In the genomic region with DNA sequence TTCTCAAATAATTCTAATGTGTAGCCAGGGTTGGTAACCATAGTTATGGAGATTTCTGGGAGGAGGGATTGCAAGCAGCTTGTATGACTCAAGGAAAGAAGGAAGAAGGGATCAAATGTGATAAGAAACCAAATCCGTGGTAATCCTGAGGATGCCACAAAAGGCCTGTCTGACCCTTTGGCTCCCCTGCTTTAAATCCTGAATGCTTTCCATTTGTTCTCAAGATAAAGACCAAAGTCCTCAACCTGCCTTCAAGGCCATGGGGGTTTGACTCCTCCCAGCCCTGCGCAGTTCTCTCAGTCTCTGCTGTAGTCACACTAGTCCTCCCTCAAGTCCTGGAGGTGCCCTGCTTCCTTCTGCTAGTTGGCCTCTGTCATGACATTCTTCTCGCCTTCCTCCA, we compare ENCODE assay signal across 25 cellular contexts.
"Had no signal": no experiment of that assay in that cellular context is flagged by ENCODE, and none has a peak within 500 bp of the region (broad histone marks: within the 10 kb centered on the region; RNA-seq: fewer than 3 reads in every experiment).

No MANE protein-coding gene starts in this region.

- H3K9me3 ChIP-seq: sigmoid colon, thyroid gland had no signal

- H3K4me1 Mint-ChIP-seq: immature natural killer cell; naive thymus-derived CD8-positive, alpha-beta T cell; T-cell had no signal

- H3K9me3 Mint-ChIP-seq: activated CD4-positive, alpha-beta T cell treated with anti-CD3 and anti-CD28 coated beads, Interleukin-2, amount 10 ng/mL, durations not matched to agents 7 days and 5 days; activated naive CD4-positive, alpha-beta T cell treated with anti-CD3 and anti-CD28 coated beads, Interleukin-2, amount 50 U/mL, for 72 hours; activated T-cell treated with anti-CD3 and anti-CD28 coated beads, Interleukin-2, amount 50 U/mL, for 24 hours; dendritic cell treated with granulocyte-macrophage colony-stimulating factor and Interleukin-4, amounts not matched to agents 40 ng/mL and 50 ng/mL, for 4 days; immature natural killer cell; naive thymus-derived CD8-positive, alpha-beta T cell; T-cell had no signal

- H3K27me3 ChIP-seq: sigmoid colon, thyroid gland had no signal

- H3K36me3 ChIP-seq: sigmoid colon, thyroid gland had no signal

- DNase-seq: activated CD4-positive, alpha-beta T cell treated with anti-CD3 and anti-CD28 coated beads, Interleukin-2, amount 10 ng/mL, durations not matched to agents 7 days and 5 days; activated CD8-positive, alpha-beta T cell treated with anti-CD3 and anti-CD28 coated beads, Interleukin-2, amount 10 ng/mL, durations not matched to agents 7 days and 5 days; activated effector memory CD4-positive, alpha-beta T cell treated with anti-CD3 and anti-CD28 coated beads, Interleukin-2, amount 50 U/mL, for 16 hours; activated T-cell treated with anti-CD3 and anti-CD28 coated beads, Interleukin-2, amount 50 U/mL, for 24 hours; amniotic stem cell; head of caudate nucleus; immature natural killer cell; kidney glomerular epithelial cell; left ventricle myocardium superior; naive thymus-derived CD8-positive, alpha-beta T cell; nucleus accumbens; posterior cingulate gyrus; sigmoid colon; stimulated activated CD4-positive, alpha-beta T cell treated with anti-CD3 and anti-CD28 coated beads, Interleukin-12 subunit alpha, Interleukin-12 subunit beta, amount 100 ng/mL, for 4 hours; stimulated activated CD4-positive, alpha-beta T cell treated with anti-CD3 and anti-CD28 coated beads, Interleukin-1b, Interleukin-23, amount 100 ng/mL, for 48 hours; stimulated activated CD8-positive, alpha-beta memory T cell treated with anti-CD3 and anti-CD28 coated beads, Interleukin-4, amount 100 ng/mL, for 48 hours; stimulated activated naive CD4-positive, alpha-beta T cell; T-cell; thyroid gland had no signal

- H3K4me3 ChIP-seq: sigmoid colon, thyroid gland had no signal

- H3K4me3 Mint-ChIP-seq: activated CD4-positive, alpha-beta T cell treated with anti-CD3 and anti-CD28 coated beads, Interleukin-2, amount 10 ng/mL, durations not matched to agents 7 days and 5 days; activated CD8-positive, alpha-beta T cell treated with anti-CD3 and anti-CD28 coated beads, Interleukin-2, amount 10 ng/mL, durations not matched to agents 7 days and 5 days; activated T-cell treated with anti-CD3 and anti-CD28 coated beads, Interleukin-2, amount 50 U/mL, for 24 hours; dendritic cell treated with granulocyte-macrophage colony-stimulating factor and Interleukin-4, amounts not matched to agents 40 ng/mL and 50 ng/mL, for 4 days; immature natural killer cell; naive thymus-derived CD8-positive, alpha-beta T cell; T-cell had no signal

- H3K4me1 ChIP-seq: thyroid gland had no signal

- FAIRE-seq: frontal cortex had no signal

- H3K27ac Mint-ChIP-seq: activated CD4-positive, alpha-beta T cell treated with anti-CD3 and anti-CD28 coated beads, Interleukin-2, amount 10 ng/mL, durations not matched to agents 7 days and 5 days; activated CD8-positive, alpha-beta T cell treated with anti-CD3 and anti-CD28 coated beads, Interleukin-2, amount 10 ng/mL, durations not matched to agents 7 days and 5 days; activated naive CD4-positive, alpha-beta T cell treated with anti-CD3 and anti-CD28 coated beads, Interleukin-2, amount 50 U/mL, for 72 hours; activated T-cell treated with anti-CD3 and anti-CD28 coated beads, Interleukin-2, amount 50 U/mL, for 24 hours; dendritic cell treated with granulocyte-macrophage colony-stimulating factor and Interleukin-4, amounts not matched to agents 40 ng/mL and 50 ng/mL, for 4 days; immature natural killer cell; naive thymus-derived CD8-positive, alpha-beta T cell; T-cell had no signal

- H3K27me3 Mint-ChIP-seq: activated CD4-positive, alpha-beta T cell treated with anti-CD3 and anti-CD28 coated beads, Interleukin-2, amount 10 ng/mL, durations not matched to agents 7 days and 5 days; T-cell had no signal

- H3K27ac ChIP-seq: epithelial cell of prostate, sigmoid colon, thyroid gland had no signal

- H3K36me3 Mint-ChIP-seq: activated naive CD4-positive, alpha-beta T cell treated with anti-CD3 and anti-CD28 coated beads, Interleukin-2, amount 50 U/mL, for 72 hours; immature natural killer cell; naive thymus-derived CD8-positive, alpha-beta T cell; T-cell had no signal

- ATAC-seq: activated CD4-positive, CD25-positive, alpha-beta regulatory T cell treated with anti-CD3 and anti-CD28 coated beads, Interleukin-2, amount 50 U/mL, for 24 hours; activated CD8-positive, alpha-beta T cell treated with anti-CD3 and anti-CD28 coated beads, Interleukin-2, amount 10 ng/mL, durations not matched to agents 7 days and 5 days; activated naive CD4-positive, alpha-beta T cell treated with anti-CD3 and anti-CD28 coated beads, Interleukin-2, amount 50 U/mL, for 72 hours; left ventricle myocardium superior; naive thymus-derived CD8-positive, alpha-beta T cell; SK-N-SH treated with all-trans-retinoic acid at 6 μM for 48 hours; T-cell had no signal
